In genomic region chr14:52269100-52269499, GRCh38 we compare ENCODE assay signal across 12 cellular contexts. TPM values are rescaled to one million over a fixed set of nuclear protein-coding genes. Genes with fewer than 3 reads are reported as not detected.
DNase-seq lines count a peak whose midpoint lies in the region; ATAC-seq and TF ChIP-seq lines count a peak whose summit lies in the region.
"Had no signal": no experiment of that assay in that cellular context is flagged by ENCODE, and none has a peak within 500 bp of the region (broad histone marks: within the 10 kb centered on the region; RNA-seq: fewer than 3 reads in every experiment).

No MANE protein-coding gene starts in this region.

- peak overlapping the region in 1 of 4 donors; percentile 31 for H3K27ac ChIP-seq in Peyer's patch
- no peak overlapping the region for H3K27ac ChIP-seq in rectal smooth muscle tissue (ENCODE audit: low read depth, low read length)

- no peak for TF ChIP-seq POLR2A in Peyer's patch (IDR thresholded peaks at IDR 0.05)

- H3K4me3 ChIP-seq in Peyer's patch (peak overlapping the region; percentile 38 to 64 (median 48)), fibroblast of mammary gland (ENCODE audit: control insufficient read depth, low read depth, low read length) (peak overlapping the region; percentile 57), rectal smooth muscle tissue (ENCODE audit: low read length) (peak overlapping the region; percentile 82)

- no peaks in the 10 kb centered on the region for H3K27me3 ChIP-seq in Peyer's patch
- peaks cover 4% of the 10 kb centered on the region for H3K27me3 ChIP-seq in rectal smooth muscle tissue (ENCODE audit: control insufficient read depth, insufficient read depth, low read length)

- H3K9ac ChIP-seq in ES-I3 (ENCODE audit: low read depth, low read length) (peak overlapping the region; percentile 54; the same call in 1 of the 2 replicates), rectal smooth muscle tissue (ENCODE audit: low read length) (no peak overlapping the region)

- no peaks in the 10 kb centered on the region for H3K36me3 ChIP-seq in ES-I3 (ENCODE audit: insufficient read depth, low read length)
- H3K36me3 ChIP-seq in Peyer's patch, result no peaks in the 10 kb centered on the region
- H3K36me3 ChIP-seq in rectal smooth muscle tissue (ENCODE audit: control insufficient read depth, insufficient read depth, low read length), result no peaks in the 10 kb centered on the region

- no peak for TF ChIP-seq CTCF in Peyer's patch (IDR thresholded peaks at IDR 0.05)
- no peak for TF ChIP-seq CTCF in fibroblast of mammary gland (conservative IDR thresholded peaks at IDR 0.05; ENCODE audit: control insufficient read depth, insufficient read depth, low read depth, low read length)

- ATAC-seq in GM19351 (IDR thresholded peaks at IDR 0.05; ENCODE audit: unreplicated experiment), result no peak

- H3K4me1 ChIP-seq in ES-I3 (ENCODE audit: insufficient read depth, low read length) (no peaks in the 10 kb centered on the region; the same call in none of the 2 replicates), Peyer's patch (peaks cover 0 to 26% (median 5%) of the 10 kb centered on the region in 4 donors), rectal smooth muscle tissue (ENCODE audit: control insufficient read depth, insufficient read depth, low read length) (no peaks in the 10 kb centered on the region)

- H3K9me3 ChIP-seq in ES-I3 (ENCODE audit: control insufficient read depth, insufficient read depth, low read length) (no peaks in the 10 kb centered on the region), Peyer's patch (no peaks in the 10 kb centered on the region)

- no peak for DNase-seq in Peyer's patch
- DNase-seq in fibroblast of mammary gland (ENCODE audit: low read depth), result no peak
- DNase-seq in cerebellar nuclear complex (lab: John Stamatoyannopoulos, UW), result no peak
- no peak for DNase-seq in medulla oblongata (ENCODE audit: extremely low spot score)
- no peak for DNase-seq in SIG-M5 treated with dmso at 0.1 percent for 504 hours (lab: John Stamatoyannopoulos, UW; ENCODE audit: unreplicated experiment)
- DNase-seq: activated CD4-positive, alpha-beta T cell treated with anti-CD3 and anti-CD28 coated beads, Interleukin-2, amount 50 U/mL, for 4 hours; OCI-M1; stimulated activated CD4-positive, alpha-beta T cell treated with anti-CD3 and anti-CD28 coated beads, Interleukin-4, amount 100 ng/mL, for 4 hours had no signal

RNA-seq across cellular contexts. Expression of gene PTGDR, which starts 1.6 kb away (rescaled TPM):
- total RNA-seq in Peyer's patch, result 1 to 10 TPM in 3 of 4 donors, not detected in 1; 1.4 to 3.8 (median 1.4) TPM
- total RNA-seq: LHCN-M2 had no signal

RNA-seq across cellular contexts. Expression of gene PTGER2, which starts 45.0 kb away (rescaled TPM):
- total RNA-seq in Peyer's patch, result 1 to 10 TPM; 2.7 to 6.4 (median 4.9) TPM
